Comparison of ENCODE assay signal across 1 cellular context in the genomic region with DNA sequence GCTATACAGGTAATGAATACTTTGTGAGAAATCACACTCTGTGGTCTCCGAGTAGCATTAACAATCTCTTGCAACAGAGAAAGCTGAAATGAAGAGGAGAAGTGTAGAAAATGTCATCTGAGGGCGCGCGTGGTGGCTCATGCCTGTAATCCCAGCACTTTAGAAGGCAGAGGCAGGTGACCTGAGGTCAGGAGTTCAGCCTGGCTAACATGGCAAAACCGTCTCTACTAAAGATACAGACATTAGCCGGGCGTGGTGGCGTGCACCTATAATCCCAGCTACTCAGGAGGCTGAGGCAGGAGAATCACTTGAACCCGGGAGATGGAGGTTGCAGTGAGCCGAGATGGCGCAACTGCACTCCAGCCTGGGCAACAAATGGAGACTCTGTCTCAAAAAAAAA. TPM values are rescaled to one million over a fixed set of nuclear protein-coding genes. Genes with fewer than 3 reads are reported as not detected.
"Had no signal": no experiment of that assay in that cellular context is flagged by ENCODE, and none has a peak within 500 bp of the region (broad histone marks: within the 10 kb centered on the region; RNA-seq: fewer than 3 reads in every experiment).

No MANE protein-coding gene starts in this region.

RNA-seq across cellular contexts. Expression of gene MPV17L, which starts 59.4 kb away (rescaled TPM):
- polyA plus RNA-seq: naive thymus-derived CD4-positive, alpha-beta T cell had no signal
